11 cellular contexts compared by ENCODE assay signal in genomic region chr17:73227944-73228343, GRCh38. TPM values are rescaled to one million over a fixed set of nuclear protein-coding genes. Genes with fewer than 3 reads are reported as not detected.
DNase-seq lines count a peak whose midpoint lies in the region; ATAC-seq and TF ChIP-seq lines count a peak whose summit lies in the region.
"Had no signal": no experiment of that assay in that cellular context is flagged by ENCODE, and none has a peak within 500 bp of the region (broad histone marks: within the 10 kb centered on the region; RNA-seq: fewer than 3 reads in every experiment).

No MANE protein-coding gene starts in this region.

- 0 out of 2 replicates have a peak, but pooled peaks cover 5% of the 10 kb centered on the region for H3F3A ChIP-seq in Loucy (ENCODE audit: low read depth)

- H3K27me3 ChIP-seq in Loucy (ENCODE audit: insufficient read depth, low read length, poor library complexity, severe bottlenecking): no peaks in the 10 kb centered on the region
- no peaks in the 10 kb centered on the region for H3K27me3 ChIP-seq in body of pancreas
- H3K27me3 ChIP-seq in osteoblast (ENCODE audit: insufficient read depth, low read length): no peaks in the 10 kb centered on the region

- TF ChIP-seq CTCF in Loucy (conservative IDR thresholded peaks at IDR 0.05; ENCODE audit: low read length) (no peak), body of pancreas (IDR thresholded peaks at IDR 0.05) (no peak), osteoblast (IDR thresholded peaks at IDR 0.05; ENCODE audit: extremely low read depth, low read depth, low read length) (no peak)

- peaks cover 69% of the 10 kb centered on the region for H3K4me1 Mint-ChIP-seq in activated CD4-positive, alpha-beta memory T cell treated with anti-CD3 and anti-CD28 coated beads, Interleukin-2, amount 10 ng/mL, durations not matched to agents 7 days and 5 days
- peaks cover 61% of the 10 kb centered on the region for H3K4me1 Mint-ChIP-seq in activated CD4-positive, alpha-beta memory T cell treated with anti-CD3 and anti-CD28 coated beads for 36 hours (ENCODE audit: low read depth)
- peaks cover 62% of the 10 kb centered on the region for H3K4me1 Mint-ChIP-seq in activated CD8-positive, alpha-beta T cell treated with anti-CD3 and anti-CD28 coated beads, Interleukin-2, amount 10 ng/mL, durations not matched to agents 7 days and 5 days (ENCODE audit: low read depth)

- peak overlapping the region; percentile 65 for H3K4me3 Mint-ChIP-seq in activated CD4-positive, alpha-beta memory T cell treated with anti-CD3 and anti-CD28 coated beads, Interleukin-2, amount 10 ng/mL, durations not matched to agents 7 days and 5 days
- no peak overlapping the region for H3K4me3 Mint-ChIP-seq in activated CD4-positive, alpha-beta memory T cell treated with anti-CD3 and anti-CD28 coated beads for 36 hours
- no peak overlapping the region for H3K4me3 Mint-ChIP-seq in activated CD8-positive, alpha-beta T cell treated with anti-CD3 and anti-CD28 coated beads, Interleukin-2, amount 10 ng/mL, durations not matched to agents 7 days and 5 days

- TF ChIP-seq POLR2A in body of pancreas (IDR thresholded peaks at IDR 0.05): no peak

- peak overlapping the region; percentile 70 for H3K9ac ChIP-seq in Loucy (ENCODE audit: low read depth, low read length, poor library complexity, severe bottlenecking)

- no peaks in the 10 kb centered on the region for H3K9me2 ChIP-seq in Loucy (replicated peaks; ENCODE audit: low read depth, low read length)

- no peaks in the 10 kb centered on the region for H3K27me3 Mint-ChIP-seq in activated CD4-positive, alpha-beta memory T cell treated with anti-CD3 and anti-CD28 coated beads, Interleukin-2, amount 10 ng/mL, durations not matched to agents 7 days and 5 days
- no peaks in the 10 kb centered on the region for H3K27me3 Mint-ChIP-seq in activated CD4-positive, alpha-beta memory T cell treated with anti-CD3 and anti-CD28 coated beads for 36 hours
- H3K27me3 Mint-ChIP-seq in activated CD8-positive, alpha-beta T cell treated with anti-CD3 and anti-CD28 coated beads, Interleukin-2, amount 10 ng/mL, durations not matched to agents 7 days and 5 days (ENCODE audit: low read depth): no peaks in the 10 kb centered on the region
- H3K27me3 Mint-ChIP-seq: activated CD4-positive, alpha-beta T cell treated with anti-CD3 and anti-CD28 coated beads for 36 hours had no signal

- H3K27ac ChIP-seq in body of pancreas (peak overlapping the region; percentile 11 to 64 (median 40)), osteoblast (ENCODE audit: low read depth, low read length) (peak overlapping the region; percentile 13)

- no peak for DNase-seq in activated CD4-positive, alpha-beta memory T cell treated with anti-CD3 and anti-CD28 coated beads, Interleukin-2, amount 10 ng/mL, durations not matched to agents 7 days and 5 days
- DNase-seq in activated CD4-positive, alpha-beta memory T cell treated with anti-CD3 and anti-CD28 coated beads for 36 hours: no peak
- DNase-seq in body of pancreas: peak in 1 of 4 donors; percentile 16
- no peak for DNase-seq in osteoblast (ENCODE audit: insufficient read length, low spot score, missing footprints)
- no peak for DNase-seq in activated CD8-positive, alpha-beta T cell treated with anti-CD3 and anti-CD28 coated beads, Interleukin-2, amount 10 ng/mL, durations not matched to agents 7 days and 5 days
- DNase-seq: activated gamma-delta T cell had no signal

- peaks cover 54% of the 10 kb centered on the region for H3K4me1 ChIP-seq in Loucy (ENCODE audit: insufficient read depth, low read length, poor library complexity, severe bottlenecking)
- H3K4me1 ChIP-seq in body of pancreas: peaks cover 48% of the 10 kb centered on the region
- H3K4me1 ChIP-seq in osteoblast (ENCODE audit: insufficient read depth, low read length): peaks cover 45% of the 10 kb centered on the region

- H2AFZ ChIP-seq in Loucy (ENCODE audit: low read length) (no peak overlapping the region), osteoblast (ENCODE audit: low read length) (no peak overlapping the region)

- H4K20me1 ChIP-seq in Loucy (ENCODE audit: insufficient read depth, low read length, poor library complexity, severe bottlenecking) (peaks cover 60% of the 10 kb centered on the region), osteoblast (ENCODE audit: insufficient read depth, low read length) (peaks cover 33% of the 10 kb centered on the region)

- H3K36me3 ChIP-seq in Loucy (ENCODE audit: insufficient read depth, low read length): no peaks in the 10 kb centered on the region
- no peaks in the 10 kb centered on the region for H3K36me3 ChIP-seq in body of pancreas (replicated peaks in 1 of 2; ENCODE audit: insufficient read depth in 1 of 2, low read depth in 2 of 2)
- H3K36me3 ChIP-seq in osteoblast (ENCODE audit: insufficient read depth, low read length): peaks cover 2% of the 10 kb centered on the region

- no peaks in the 10 kb centered on the region for H3K9me3 ChIP-seq in Loucy (ENCODE audit: insufficient read depth, low read depth, low read length)
- H3K9me3 ChIP-seq in body of pancreas: no peaks in the 10 kb centered on the region
- H3K9me3 ChIP-seq in osteoblast (ENCODE audit: low read depth, low read length): no peaks in the 10 kb centered on the region

- H3K4me3 ChIP-seq in Loucy (ENCODE audit: low read length, poor library complexity, severe bottlenecking): peak overlapping the region; percentile 72
- H3K4me3 ChIP-seq in body of pancreas: no peak overlapping the region
- H3K4me3 ChIP-seq in osteoblast (ENCODE audit: insufficient read depth, low read length): no peak overlapping the region

- H3K27ac Mint-ChIP-seq in activated CD4-positive, alpha-beta memory T cell treated with anti-CD3 and anti-CD28 coated beads, Interleukin-2, amount 10 ng/mL, durations not matched to agents 7 days and 5 days: peak overlapping the region; percentile 82
- H3K27ac Mint-ChIP-seq in activated CD4-positive, alpha-beta memory T cell treated with anti-CD3 and anti-CD28 coated beads for 36 hours: no peak overlapping the region
- H3K27ac Mint-ChIP-seq in activated CD8-positive, alpha-beta T cell treated with anti-CD3 and anti-CD28 coated beads, Interleukin-2, amount 10 ng/mL, durations not matched to agents 7 days and 5 days: no peak overlapping the region

- no peak for ATAC-seq in body of pancreas
- ATAC-seq in activated CD8-positive, alpha-beta T cell treated with anti-CD3 and anti-CD28 coated beads, Interleukin-2, amount 10 ng/mL, durations not matched to agents 7 days and 5 days: no peak
- ATAC-seq in HG02759 (IDR thresholded peaks at IDR 0.05; ENCODE audit: unreplicated experiment): no peak
- no peak for ATAC-seq in GM21576 (IDR thresholded peaks at IDR 0.05; ENCODE audit: unreplicated experiment)
- ATAC-seq: activated CD4-positive, alpha-beta T cell treated with anti-CD3 and anti-CD28 coated beads for 36 hours had no signal

- CTCF ChIA-PET in activated CD4-positive, alpha-beta memory T cell treated with anti-CD3 and anti-CD28 coated beads, Interleukin-2, amount 10 ng/mL, durations not matched to agents 7 days and 5 days (lab: Charles Lee): interaction anchor here (1.0 to 2.8 kb wide), 10 partner anchors 10 to 671 kb away, joined by 3 to 14 read pairs (median 5); partner anchors contain the start of gene COG1
- CTCF ChIA-PET in activated CD4-positive, alpha-beta memory T cell treated with anti-CD3 and anti-CD28 coated beads for 36 hours (lab: Charles Lee): interaction anchor here (1.2 to 2.8 kb wide), 4 partner anchors 142 to 671 kb away, joined by 3 to 7 read pairs (median 6); no protein-coding TSS in a partner anchor
- CTCF ChIA-PET in activated CD8-positive, alpha-beta T cell treated with anti-CD3 and anti-CD28 coated beads, Interleukin-2, amount 10 ng/mL, durations not matched to agents 7 days and 5 days (lab: Charles Lee): interaction anchor here (0.7 to 4.0 kb wide), 9 partner anchors 10 to 671 kb away, joined by 3 to 30 read pairs (median 5); no protein-coding TSS in a partner anchor

- H3K9me3 Mint-ChIP-seq in activated CD4-positive, alpha-beta memory T cell treated with anti-CD3 and anti-CD28 coated beads, Interleukin-2, amount 10 ng/mL, durations not matched to agents 7 days and 5 days: no peaks in the 10 kb centered on the region
- no peaks in the 10 kb centered on the region for H3K9me3 Mint-ChIP-seq in activated CD4-positive, alpha-beta memory T cell treated with anti-CD3 and anti-CD28 coated beads for 36 hours
- H3K9me3 Mint-ChIP-seq in activated CD8-positive, alpha-beta T cell treated with anti-CD3 and anti-CD28 coated beads, Interleukin-2, amount 10 ng/mL, durations not matched to agents 7 days and 5 days (ENCODE audit: insufficient read depth): no peaks in the 10 kb centered on the region

- peaks cover 96% of the 10 kb centered on the region for H3K79me2 ChIP-seq in Loucy (ENCODE audit: insufficient read depth, low read length)
- H3K79me2 ChIP-seq in osteoblast (ENCODE audit: insufficient read depth, low read length): peaks cover 88% of the 10 kb centered on the region

- peaks cover 41% of the 10 kb centered on the region for H3K36me3 Mint-ChIP-seq in activated CD4-positive, alpha-beta memory T cell treated with anti-CD3 and anti-CD28 coated beads, Interleukin-2, amount 10 ng/mL, durations not matched to agents 7 days and 5 days (ENCODE audit: low read depth)
- H3K36me3 Mint-ChIP-seq in activated CD4-positive, alpha-beta memory T cell treated with anti-CD3 and anti-CD28 coated beads for 36 hours: peaks cover 7% of the 10 kb centered on the region
- peaks cover 25% of the 10 kb centered on the region for H3K36me3 Mint-ChIP-seq in activated CD8-positive, alpha-beta T cell treated with anti-CD3 and anti-CD28 coated beads, Interleukin-2, amount 10 ng/mL, durations not matched to agents 7 days and 5 days (ENCODE audit: low read depth)

- WGBS in body of pancreas, 2 donors: 23 to 30% methylated on average over 6 of the region's 6 CpGs

- POLR2A ChIA-PET in activated CD4-positive, alpha-beta memory T cell treated with anti-CD3 and anti-CD28 coated beads, Interleukin-2, amount 10 ng/mL, durations not matched to agents 7 days and 5 days (lab: Charles Lee): interaction anchor here (0.6 to 3.7 kb wide), 13 partner anchors 11 to 610 kb away, joined by 3 to 29 read pairs (median 4); partner anchors contain the start of genes CDC42EP4, COG1 and SSTR2
- POLR2A ChIA-PET in activated CD4-positive, alpha-beta memory T cell treated with anti-CD3 and anti-CD28 coated beads for 36 hours (lab: Charles Lee): interaction anchor here (0.6 to 1.0 kb wide), 5 partner anchors 11 to 63 kb away, joined by 3 to 5 read pairs (median 3); partner anchors contain the start of gene SSTR2
- POLR2A ChIA-PET in activated CD8-positive, alpha-beta T cell treated with anti-CD3 and anti-CD28 coated beads, Interleukin-2, amount 10 ng/mL, durations not matched to agents 7 days and 5 days (lab: Charles Lee): interaction anchor here (0.9 to 2.8 kb wide), 3 partner anchors 16 to 35 kb away, joined by 3 to 9 read pairs (median 5); partner anchors contain the start of gene COG1

- intact Hi-C loops in activated CD4-positive, alpha-beta memory T cell treated with anti-CD3 and anti-CD28 coated beads for 36 hours (cut with micrococcal nuclease): loop anchor here (2.0 to 10.0 kb wide), 2 partner anchors 17 to 1057 kb away; no protein-coding TSS in a partner anchor
- intact Hi-C loops in body of pancreas (cut with DNase I): no loop called here

- H3K4me2 ChIP-seq in Loucy (ENCODE audit: low read depth, low read length, poor library complexity, severe bottlenecking): peak overlapping the region; percentile 87
- H3K4me2 ChIP-seq in osteoblast (ENCODE audit: insufficient read depth, low read length): peak overlapping the region; percentile 65

RNA-seq across cellular contexts. Expression of gene CPSF4L, which starts 33.7 kb away (rescaled TPM):
- not detected for total RNA-seq in activated CD4-positive, alpha-beta memory T cell treated with anti-CD3 and anti-CD28 coated beads, Interleukin-2, amount 10 ng/mL, durations not matched to agents 7 days and 5 days
- not detected for total RNA-seq in activated CD4-positive, alpha-beta memory T cell treated with anti-CD3 and anti-CD28 coated beads for 36 hours
- total RNA-seq in body of pancreas: not detected
- not detected in 2 replicates for total RNA-seq in osteoblast
- total RNA-seq in activated CD8-positive, alpha-beta T cell treated with anti-CD3 and anti-CD28 coated beads, Interleukin-2, amount 10 ng/mL, durations not matched to agents 7 days and 5 days: not detected
- total RNA-seq: activated CD4-positive, alpha-beta T cell treated with anti-CD3 and anti-CD28 coated beads for 36 hours; ureter had no signal

RNA-seq across cellular contexts. Expression of gene COG1, which starts 35.1 kb away (rescaled TPM):
- 10 to 100 TPM; 30.4 to 32.9 TPM for total RNA-seq in activated CD4-positive, alpha-beta memory T cell treated with anti-CD3 and anti-CD28 coated beads, Interleukin-2, amount 10 ng/mL, durations not matched to agents 7 days and 5 days
- 10 to 100 TPM; 29.8 to 30.6 TPM for total RNA-seq in activated CD4-positive, alpha-beta memory T cell treated with anti-CD3 and anti-CD28 coated beads for 36 hours
- total RNA-seq in body of pancreas: 10 to 100 TPM; 34.8 to 42.5 TPM
- 21.5 and 23.2 TPM in 2 replicates for total RNA-seq in osteoblast
- 10 to 100 TPM; 25.2 to 30.5 TPM for total RNA-seq in activated CD8-positive, alpha-beta T cell treated with anti-CD3 and anti-CD28 coated beads, Interleukin-2, amount 10 ng/mL, durations not matched to agents 7 days and 5 days
